In the genomic region with DNA sequence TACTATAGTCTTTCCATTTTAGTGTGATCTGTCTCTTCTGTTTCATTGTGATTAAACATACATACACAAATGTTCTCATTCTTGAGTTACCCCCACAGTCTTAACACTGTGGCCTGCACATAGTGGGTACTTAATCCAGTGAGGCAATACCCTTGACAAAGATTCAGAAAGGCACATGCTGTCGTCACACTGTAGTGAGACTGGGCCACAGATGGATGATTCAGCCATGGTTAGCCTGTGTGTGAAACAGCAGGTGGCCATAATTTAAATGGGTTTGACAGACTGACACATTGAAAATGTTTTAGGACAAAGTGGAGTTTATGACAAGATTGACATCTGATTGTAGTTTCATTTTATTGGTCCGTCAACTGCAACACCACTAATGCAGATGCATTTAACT, we compare ENCODE assay signal across 22 cellular contexts.
"Had no signal": no experiment of that assay in that cellular context is flagged by ENCODE, and none has a peak within 500 bp of the region (broad histone marks: within the 10 kb centered on the region; RNA-seq: fewer than 3 reads in every experiment).

No MANE protein-coding gene starts in this region.

- H3K27ac ChIP-seq: esophagus squamous epithelium, ovary, spleen, stomach, testis, upper lobe of right lung had no signal

- H3K4me3 ChIP-seq: esophagus squamous epithelium, ovary, spleen, stomach, testis, upper lobe of right lung had no signal

- H3K27me3 Mint-ChIP-seq: activated naive CD8-positive, alpha-beta T cell treated with anti-CD3 and anti-CD28 coated beads, Interleukin-2, amount 10 ng/mL, durations not matched to agents 7 days and 5 days had no signal

- H3K36me3 Mint-ChIP-seq: activated naive CD8-positive, alpha-beta T cell treated with anti-CD3 and anti-CD28 coated beads, Interleukin-2, amount 10 ng/mL, durations not matched to agents 7 days and 5 days had no signal

- H3K9me3 Mint-ChIP-seq: activated naive CD8-positive, alpha-beta T cell treated with anti-CD3 and anti-CD28 coated beads, Interleukin-2, amount 10 ng/mL, durations not matched to agents 7 days and 5 days; nephron progenitor cell had no signal

- H3K27ac Mint-ChIP-seq: activated naive CD8-positive, alpha-beta T cell treated with anti-CD3 and anti-CD28 coated beads, Interleukin-2, amount 10 ng/mL, durations not matched to agents 7 days and 5 days; nephron progenitor cell had no signal

- H3K4me1 ChIP-seq: esophagus squamous epithelium, spleen, testis, upper lobe of right lung had no signal

- H3K4me1 Mint-ChIP-seq: activated naive CD8-positive, alpha-beta T cell treated with anti-CD3 and anti-CD28 coated beads, Interleukin-2, amount 10 ng/mL, durations not matched to agents 7 days and 5 days; nephron progenitor cell had no signal

- H3K9me3 ChIP-seq: esophagus squamous epithelium, ovary, spleen, stomach, testis, upper lobe of right lung had no signal

- H3K4me3 Mint-ChIP-seq: activated naive CD8-positive, alpha-beta T cell treated with anti-CD3 and anti-CD28 coated beads, Interleukin-2, amount 10 ng/mL, durations not matched to agents 7 days and 5 days; nephron progenitor cell had no signal

- H3K27me3 ChIP-seq: esophagus squamous epithelium, ovary, stomach, testis, upper lobe of right lung had no signal

- DNase-seq: activated CD4-positive, alpha-beta T cell treated with anti-CD3 and anti-CD28 coated beads, Interleukin-2, amount 50 U/mL, for 4 hours; activated CD4-positive, CD25-positive, alpha-beta regulatory T cell treated with anti-CD3 and anti-CD28 coated beads, Interleukin-2, amount 50 U/mL, for 72 hours; activated naive CD4-positive, alpha-beta T cell; activated naive CD8-positive, alpha-beta T cell treated with anti-CD3 and anti-CD28 coated beads, Interleukin-2, amount 10 ng/mL, durations not matched to agents 7 days and 5 days; activated T-cell treated with anti-CD3 and anti-CD28 coated beads for 4 hours; anterior cingulate cortex; cortex of kidney; effector CD4-positive, alpha-beta T cell; esophagus squamous epithelium; hippocampal formation; kidney glomerular epithelial cell; left ventricle myocardium superior; mesendoderm; nephron progenitor cell; ovary; spleen; stimulated activated CD4-positive, alpha-beta T cell treated with anti-CD3 and anti-CD28 coated beads, Interleukin-1b, Interleukin-23, amount 100 ng/mL, for 48 hours; stomach; T-helper 9 cell; testis; upper lobe of right lung had no signal

- H3K36me3 ChIP-seq: esophagus squamous epithelium, ovary, spleen, stomach, upper lobe of right lung had no signal

- FAIRE-seq: endothelial cell of umbilical vein had no signal
